ENCODE assay signal across 29 cellular contexts in the genomic region with DNA sequence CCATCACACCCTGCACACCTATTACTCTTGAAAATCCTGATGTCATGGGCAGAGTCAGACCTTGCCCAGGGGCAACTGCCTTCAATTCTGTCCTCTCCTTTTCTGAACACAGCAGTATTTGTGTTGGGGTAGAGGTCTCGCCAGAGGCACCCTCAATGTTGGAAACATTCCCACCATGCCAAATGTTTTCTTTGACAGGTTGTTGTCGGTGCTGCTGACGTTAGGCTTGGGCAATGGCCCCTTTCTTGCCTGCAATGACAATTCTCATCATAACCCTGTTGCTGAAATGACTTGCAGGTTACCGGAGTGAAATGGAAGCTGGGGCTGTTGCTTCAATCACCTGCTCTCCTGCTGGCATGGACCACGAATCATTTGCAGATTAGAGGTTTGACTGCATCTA. TPM values are rescaled to one million over a fixed set of nuclear protein-coding genes. Genes with fewer than 3 reads are reported as not detected.
DNase-seq lines count a peak whose midpoint lies in the region; FAIRE-seq and TF ChIP-seq lines count a peak whose summit lies in the region.
"Had no signal": no experiment of that assay in that cellular context is flagged by ENCODE, and none has a peak within 500 bp of the region (broad histone marks: within the 10 kb centered on the region; RNA-seq: fewer than 3 reads in every experiment).

No MANE protein-coding gene starts in this region.

- H3K27ac ChIP-seq in OCI-LY7 (ENCODE audit: low read depth, low read length, poor library complexity, severe bottlenecking), result no peak overlapping the region
- H3K27ac ChIP-seq: BLaER1 had no signal

- no peak overlapping the region for H3K4me3 ChIP-seq in OCI-LY7 (ENCODE audit: low read depth, low read length, poor library complexity, severe bottlenecking)
- H3K4me3 ChIP-seq: BLaER1 had no signal

- H3K4me1 ChIP-seq in OCI-LY7 (ENCODE audit: insufficient read depth, low read length, poor library complexity, severe bottlenecking), result no peaks in the 10 kb centered on the region
- H3K4me1 ChIP-seq: BE2C, BLaER1 had no signal

- H3K9me2 ChIP-seq in OCI-LY7 (ENCODE audit: insufficient read depth, low read length), result no peaks in the 10 kb centered on the region

- CTCF ChIA-PET in OCI-LY7 (lab: Charles Lee; ENCODE audit: unreplicated experiment), result interaction anchor here (0.6 kb wide), 1 partner anchor 400 kb away, joined by 4 read pairs; no protein-coding TSS in a partner anchor

- H2AFZ ChIP-seq in OCI-LY7 (ENCODE audit: low read length), result no peak overlapping the region

- intact Hi-C loops in OCI-LY7 (cut with micrococcal nuclease; ENCODE audit: unreplicated experiment), result no loop called here

- H3K36me3 ChIP-seq in OCI-LY7 (ENCODE audit: insufficient read depth, low read length), result no peaks in the 10 kb centered on the region
- H3K36me3 ChIP-seq: BE2C, BLaER1 had no signal

- DNase-seq in HTR-8/SVneo (ENCODE audit: insufficient read length, low spot score) (no peak), NCI-H460 (ENCODE audit: extremely low read depth, low read depth) (peak; percentile 92), urothelium cell line (ENCODE audit: low spot score) (no peak), OCI-LY7 (ENCODE audit: low spot score) (no peak), iPS-NIHi11 (ENCODE audit: low spot score) (no peak)
- DNase-seq: 8988T; ACHN; BE2C; C1 segment of cervical spinal cord; CD4-positive, alpha-beta memory T cell; CD4-positive, CD25-positive, alpha-beta regulatory T cell; CD8-positive, alpha-beta memory T cell; COR-L47; DMS 273 treated with DMSO at 0.1 percent for 48 hours; DMS153; DMS53; DMS79; DND-41; EL; GDM1 had no signal

- H3K4me2 ChIP-seq in OCI-LY7 (ENCODE audit: low read length), result no peak overlapping the region
- H3K4me2 ChIP-seq: BLaER1 had no signal

- H3K9me3 ChIP-seq in OCI-LY7 (ENCODE audit: low read length), result no peaks in the 10 kb centered on the region
- H3K9me3 ChIP-seq: BE2C, BLaER1 had no signal

- TF ChIP-seq CTCF in OCI-LY7 (conservative IDR thresholded peaks at IDR 0.05; ENCODE audit: low read length), result no peak

- POLR2A ChIA-PET in OCI-LY7 (lab: Charles Lee), result no interaction called here

- peak; percentile 20 for FAIRE-seq in HTR-8/SVneo (lab: Jason Lieb, UNC)
- FAIRE-seq in urothelium cell line (lab: Jason Lieb, UNC), result peak; percentile 44
- FAIRE-seq: A204.1, GM12891, GM19239 had no signal

- H3K79me2 ChIP-seq in OCI-LY7 (ENCODE audit: insufficient read depth, low read depth, low read length), result no peaks in the 10 kb centered on the region

- no peaks in the 10 kb centered on the region for H4K20me1 ChIP-seq in OCI-LY7 (ENCODE audit: insufficient read depth, low read length)
- H4K20me1 ChIP-seq: BLaER1 had no signal

- no TSS peak for BruUV-seq in OCI-LY7 (replicated peaks; lab: Mats Ljungman, UMichigan)

RNA-seq across cellular contexts. Expression of gene GKN1, which starts 17.9 kb away (rescaled TPM):
- total RNA-seq in NCI-H460 (2014; rRNA removed; shearing (Covaris generic)), result 1.6 and 2.1 TPM in 2 replicates
- polyA plus RNA-seq in NCI-H460 (2014; cell fraction: nucleus; rRNA removed), result 0.31 TPM in 1 of 2 replicates, not detected in the other
- total RNA-seq in OCI-LY7 (2014; rRNA removed; shearing (Covaris generic)), result not detected in 2 replicates
- total RNA-seq in OCI-LY7 (2022), result not detected in 2 replicates
- total RNA-seq: A673; CD4-positive, alpha-beta memory T cell; CD4-positive, CD25-positive, alpha-beta regulatory T cell; CD8-positive, alpha-beta memory T cell; Daoy; G401 had no signal
- polyA plus RNA-seq: AG04450; CD14-positive monocyte; CD4-positive, alpha-beta memory T cell; CD4-positive, CD25-positive, alpha-beta regulatory T cell; CD8-positive, alpha-beta memory T cell had no signal

RNA-seq across cellular contexts. Expression of gene ANTXR1, which starts 20.6 kb away (rescaled TPM):
- 265 and 310 TPM in 2 replicates for total RNA-seq in NCI-H460 (2014; rRNA removed; shearing (Covaris generic))
- polyA plus RNA-seq in NCI-H460 (2014; cell fraction: nucleus; rRNA removed), result 109 and 122 TPM in 2 replicates
- not detected in 2 replicates for total RNA-seq in OCI-LY7 (2014; rRNA removed; shearing (Covaris generic))
- not detected in 2 replicates for total RNA-seq in OCI-LY7 (2022)
- total RNA-seq: CD4-positive, CD25-positive, alpha-beta regulatory T cell had no signal
- polyA plus RNA-seq: CD14-positive monocyte; CD4-positive, alpha-beta memory T cell; CD4-positive, CD25-positive, alpha-beta regulatory T cell; CD8-positive, alpha-beta memory T cell had no signal

RNA-seq across cellular contexts. Expression of gene GKN2, which starts 39.6 kb away (rescaled TPM):
- 1.6 TPM in 2 replicates for total RNA-seq in NCI-H460 (2014; rRNA removed; shearing (Covaris generic))
- polyA plus RNA-seq in NCI-H460 (2014; cell fraction: nucleus; rRNA removed), result not detected in 2 replicates
- total RNA-seq in OCI-LY7 (2014; rRNA removed; shearing (Covaris generic)), result not detected in 2 replicates
- not detected in 2 replicates for total RNA-seq in OCI-LY7 (2022)
- total RNA-seq: A673; CD4-positive, alpha-beta memory T cell; CD4-positive, CD25-positive, alpha-beta regulatory T cell; CD8-positive, alpha-beta memory T cell; G401 had no signal
- polyA plus RNA-seq: AG04450; CD14-positive monocyte; CD4-positive, alpha-beta memory T cell; CD4-positive, CD25-positive, alpha-beta regulatory T cell; CD8-positive, alpha-beta memory T cell had no signal

Comparison
In these comparisons a context has a peak if more than half of its experiments do, and no peak if none do; other contexts are left out.
1. RNA of gene ANTXR1, which starts 20.6 kb away (total RNA-seq): 265 to 310 TPM in NCI-H460; not detected in OCI-LY7; every median in the first group is over 100 times any median in the second.